ENCODE assay signal across 12 cellular contexts in the genomic region with DNA sequence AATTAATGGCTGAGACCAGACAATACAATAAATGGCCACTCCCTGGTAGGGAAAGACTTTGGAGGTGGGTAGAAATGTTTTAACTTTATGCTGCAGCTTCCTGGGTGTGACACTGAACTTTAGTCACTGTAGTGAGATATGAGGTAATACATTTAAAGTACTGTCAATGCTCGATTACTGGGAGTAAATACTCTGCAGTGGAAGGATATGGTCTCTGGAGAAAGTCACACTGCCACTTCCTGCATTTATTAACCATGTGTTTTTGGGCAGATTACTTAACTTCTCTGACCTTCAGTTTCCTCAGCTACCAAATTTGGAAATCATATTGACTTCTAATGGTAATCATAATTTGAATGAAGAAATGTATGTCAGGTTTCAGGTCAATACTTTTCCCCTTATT.
DNase-seq lines count a peak whose midpoint lies in the region; TF ChIP-seq lines count a peak whose summit lies in the region.
"Had no signal": no experiment of that assay in that cellular context is flagged by ENCODE, and none has a peak within 500 bp of the region (broad histone marks: within the 10 kb centered on the region; RNA-seq: fewer than 3 reads in every experiment).

No MANE protein-coding gene starts in this region.

- H2AFZ ChIP-seq in osteoblast (ENCODE audit: low read length) = peak overlapping the region; percentile 16
- H2AFZ ChIP-seq in Karpas-422 (ENCODE audit: low read length) = no peak overlapping the region

- H3K9ac ChIP-seq in Karpas-422 (ENCODE audit: low read length) = no peak overlapping the region

- TF ChIP-seq POLR2A in erythroblast (IDR thresholded peaks at IDR 0.05; ENCODE audit: low read length) = no peak

- H3K9me3 ChIP-seq in osteoblast (ENCODE audit: low read depth, low read length) = no peaks in the 10 kb centered on the region
- H3K9me3 ChIP-seq in Karpas-422 (ENCODE audit: low read length) = peaks cover 1% of the 10 kb centered on the region
- H3K9me3 ChIP-seq: tibial artery had no signal

- H3K27ac ChIP-seq in osteoblast (ENCODE audit: low read depth, low read length) (no peak overlapping the region), Karpas-422 (ENCODE audit: low read length) (no peak overlapping the region)

- DNase-seq in HCEC 1CT (peak; percentile 43), OCI-M2 (lab: John Stamatoyannopoulos, UW; ENCODE audit: unreplicated experiment) (peak; percentile 51), erythroblast (lab: John Stamatoyannopoulos, UW) (peak; percentile 57 to 74), osteoblast (ENCODE audit: insufficient read length, low spot score, missing footprints) (no peak), Karpas-422 (no peak), SIG-M5 (lab: John Stamatoyannopoulos, UW) (no peak)
- DNase-seq in activated effector memory CD4-positive, alpha-beta T cell treated with anti-CD3 and anti-CD28 coated beads, Interleukin-2, amount 50 U/mL, for 16 hours = no peak
- DNase-seq: amniotic stem cell, endodermal cell, NCI-H510A, T-cell, tibial artery had no signal

- H4K20me1 ChIP-seq in osteoblast (ENCODE audit: insufficient read depth, low read length) = no peaks in the 10 kb centered on the region
- H4K20me1 ChIP-seq in Karpas-422 (ENCODE audit: insufficient read depth, low read depth, low read length) = no peaks in the 10 kb centered on the region

- no peaks in the 10 kb centered on the region for H3K27me3 ChIP-seq in osteoblast (ENCODE audit: insufficient read depth, low read length)
- no peaks in the 10 kb centered on the region for H3K27me3 ChIP-seq in Karpas-422 (ENCODE audit: low read length)
- H3K27me3 ChIP-seq: tibial artery had no signal

- H3K4me3 ChIP-seq in osteoblast (ENCODE audit: insufficient read depth, low read length) = no peak overlapping the region
- H3K4me3 ChIP-seq in Karpas-422 (ENCODE audit: low read length) = no peak overlapping the region
- H3K4me3 ChIP-seq: tibial artery had no signal

- no peaks in the 10 kb centered on the region for H3K79me2 ChIP-seq in osteoblast (ENCODE audit: insufficient read depth, low read length)
- H3K79me2 ChIP-seq in Karpas-422 (ENCODE audit: low read length) = no peaks in the 10 kb centered on the region

- no peak overlapping the region for H3K4me2 ChIP-seq in osteoblast (ENCODE audit: insufficient read depth, low read length)
- no peak overlapping the region for H3K4me2 ChIP-seq in Karpas-422 (ENCODE audit: low read depth, low read length, poor library complexity, severe bottlenecking)

- H3K36me3 ChIP-seq in osteoblast (ENCODE audit: insufficient read depth, low read length) (no peaks in the 10 kb centered on the region), Karpas-422 (ENCODE audit: insufficient read depth, low read length) (no peaks in the 10 kb centered on the region)
- H3K36me3 ChIP-seq: tibial artery had no signal

- no peaks in the 10 kb centered on the region for H3K9me2 ChIP-seq in Karpas-422 (replicated peaks; ENCODE audit: insufficient read depth, low read length)

- TF ChIP-seq CTCF in osteoblast (IDR thresholded peaks at IDR 0.05; ENCODE audit: extremely low read depth, low read depth, low read length) = no peak

- peaks cover 59% of the 10 kb centered on the region for H3K4me1 ChIP-seq in osteoblast (ENCODE audit: insufficient read depth, low read length)
- no peaks in the 10 kb centered on the region for H3K4me1 ChIP-seq in Karpas-422 (ENCODE audit: low read length)

Comparison
In these comparisons a context has a peak if more than half of its experiments do, and no peak if none do; other contexts are left out.
1. DNase-seq: peak in HCEC 1CT (single experiment), OCI-M2 (single experiment) and erythroblast (2 of 2); none in osteoblast (single experiment), Karpas-422 (single experiment), activated effector memory CD4-positive, alpha-beta T cell treated with anti-CD3 and anti-CD28 coated beads, Interleukin-2, amount 50 U/mL, for 16 hours (single experiment) and SIG-M5 (single experiment).